Comparison of ENCODE assay signal across 35 cellular contexts in genomic region chr7:121587454-121587853, GRCh38.
"Had no signal": no experiment of that assay in that cellular context is flagged by ENCODE, and none has a peak within 500 bp of the region (broad histone marks: within the 10 kb centered on the region; RNA-seq: fewer than 3 reads in every experiment).

No MANE protein-coding gene starts in this region.

- DNase-seq: activated CD4-positive, alpha-beta memory T cell treated with anti-CD3 and anti-CD28 coated beads, Interleukin-2, amount 10 ng/mL, durations not matched to agents 7 days and 5 days; activated CD4-positive, alpha-beta T cell treated with anti-CD3 and anti-CD28 coated beads for 1 hour; activated CD4-positive, alpha-beta T cell treated with anti-CD3 and anti-CD28 coated beads for 36 hours; activated CD4-positive, alpha-beta T cell treated with anti-CD3 and anti-CD28 coated beads for 48 hours; activated CD4-positive, alpha-beta T cell treated with anti-CD3 and anti-CD28 coated beads, Interleukin-2, amount 10 ng/mL, durations not matched to agents 7 days and 5 days; activated CD4-positive, alpha-beta T cell treated with anti-CD3 and anti-CD28 coated beads, Interleukin-2, amount 50 U/mL, for 48 hours; activated CD4-positive, CD25-positive, alpha-beta regulatory T cell; activated CD8-positive, alpha-beta memory T cell treated with anti-CD3 and anti-CD28 coated beads for 24 hours; activated CD8-positive, alpha-beta memory T cell treated with anti-CD3 and anti-CD28 coated beads, Interleukin-2, amount 10 ng/mL, durations not matched to agents 7 days and 5 days; activated CD8-positive, alpha-beta memory T cell treated with anti-CD3 and anti-CD28 coated beads, Interleukin-2, amount 50 U/mL, for 48 hours; activated CD8-positive, alpha-beta T cell treated with anti-CD3 and anti-CD28 coated beads, Interleukin-2, amount 10 ng/mL, durations not matched to agents 7 days and 5 days; activated effector memory CD4-positive, alpha-beta T cell treated with Interleukin-2 at 50 U/mL for 16 hours; activated gamma-delta T cell; activated naive CD4-positive, alpha-beta T cell treated with anti-CD3 and anti-CD28 coated beads for 36 hours; activated naive CD4-positive, alpha-beta T cell treated with anti-CD3 and anti-CD28 coated beads, Interleukin-2, amount 50 U/mL, for 16 hours; activated naive CD8-positive, alpha-beta T cell treated with anti-CD3 and anti-CD28 coated beads for 36 hours; activated T-cell treated with anti-CD3 and anti-CD28 coated beads, Interleukin-2, amount 50 U/mL, for 24 hours; activated T-cell treated with anti-CD3 and anti-CD28 coated beads, Interleukin-2, amount 50 U/mL, for 48 hours; adrenal gland; amniotic stem cell; aorta; body of pancreas; caudate nucleus; cerebellar nuclear complex; T-helper 1 cell; T-helper 2 cell; T-helper 9 cell had no signal

- H3K9me3 Mint-ChIP-seq: activated CD4-positive, alpha-beta memory T cell treated with anti-CD3 and anti-CD28 coated beads, Interleukin-2, amount 10 ng/mL, durations not matched to agents 7 days and 5 days; activated CD4-positive, alpha-beta T cell treated with anti-CD3 and anti-CD28 coated beads, Interleukin-2, amount 10 ng/mL, durations not matched to agents 7 days and 5 days; activated naive CD4-positive, alpha-beta T cell treated with anti-CD3 and anti-CD28 coated beads for 36 hours; activated naive CD4-positive, alpha-beta T cell treated with anti-CD3 and anti-CD28 coated beads, Interleukin-2, amount 50 U/mL, for 72 hours; activated naive CD8-positive, alpha-beta T cell treated with anti-CD3 and anti-CD28 coated beads for 36 hours; activated T-cell treated with anti-CD3 and anti-CD28 coated beads, Interleukin-2, amount 50 U/mL, for 24 hours; activated T-helper 2 cell treated with anti-CD3 and anti-CD28 coated beads, Interferon-gamma antibody, Interleukin-2, Interleukin-4, amounts not matched to agents 10 μg/mL and 5 μg/mL and 100 μg/mL, durations not matched to agents 14 hours and 24 hours and 36 hours; central memory CD8-positive, alpha-beta T cell; T-helper 2 cell treated with Interferon-gamma antibody and Interleukin-4, amounts not matched to agents 5 μg/mL and 100 μg/mL, for 36 hours had no signal

- H3K36me3 ChIP-seq: adrenal gland, cardiac muscle cell had no signal

- H3K27ac Mint-ChIP-seq: activated CD4-positive, alpha-beta memory T cell treated with anti-CD3 and anti-CD28 coated beads, Interleukin-2, amount 10 ng/mL, durations not matched to agents 7 days and 5 days; activated CD4-positive, alpha-beta T cell treated with anti-CD3 and anti-CD28 coated beads for 36 hours; activated CD4-positive, alpha-beta T cell treated with anti-CD3 and anti-CD28 coated beads, Interleukin-2, amount 10 ng/mL, durations not matched to agents 7 days and 5 days; activated CD8-positive, alpha-beta memory T cell treated with anti-CD3 and anti-CD28 coated beads, Interleukin-2, amount 10 ng/mL, durations not matched to agents 7 days and 5 days; activated CD8-positive, alpha-beta T cell treated with anti-CD3 and anti-CD28 coated beads, Interleukin-2, amount 10 ng/mL, durations not matched to agents 7 days and 5 days; activated naive CD4-positive, alpha-beta T cell treated with anti-CD3 and anti-CD28 coated beads for 36 hours; activated naive CD4-positive, alpha-beta T cell treated with anti-CD3 and anti-CD28 coated beads, Interleukin-2, amount 50 U/mL, for 72 hours; activated naive CD8-positive, alpha-beta T cell treated with anti-CD3 and anti-CD28 coated beads for 36 hours; activated T-cell treated with anti-CD3 and anti-CD28 coated beads, Interleukin-2, amount 50 U/mL, for 24 hours; activated T-helper 2 cell treated with anti-CD3 and anti-CD28 coated beads, Interferon-gamma antibody, Interleukin-2, Interleukin-4, amounts not matched to agents 10 μg/mL and 5 μg/mL and 100 μg/mL, durations not matched to agents 14 hours and 24 hours and 36 hours; T-helper 1 cell treated with Interleukin-12 subunit alpha and Interleukin-12 subunit beta and Interleukin-4 antibody, amounts not matched to agents 30 μg/mL and 1 μg/mL, for 36 hours; T-helper 2 cell treated with Interferon-gamma antibody and Interleukin-4, amounts not matched to agents 5 μg/mL and 100 μg/mL, for 36 hours had no signal

- H3K4me1 ChIP-seq: adrenal gland had no signal

- H3K36me3 Mint-ChIP-seq: activated CD8-positive, alpha-beta memory T cell treated with anti-CD3 and anti-CD28 coated beads, Interleukin-2, amount 10 ng/mL, durations not matched to agents 7 days and 5 days; activated naive CD4-positive, alpha-beta T cell treated with anti-CD3 and anti-CD28 coated beads, Interleukin-2, amount 50 U/mL, for 72 hours; activated naive CD8-positive, alpha-beta T cell treated with anti-CD3 and anti-CD28 coated beads for 36 hours had no signal

- H3K4me1 Mint-ChIP-seq: activated CD4-positive, alpha-beta memory T cell treated with anti-CD3 and anti-CD28 coated beads, Interleukin-2, amount 10 ng/mL, durations not matched to agents 7 days and 5 days; activated CD4-positive, alpha-beta T cell treated with anti-CD3 and anti-CD28 coated beads for 36 hours; activated CD4-positive, alpha-beta T cell treated with anti-CD3 and anti-CD28 coated beads, Interleukin-2, amount 10 ng/mL, durations not matched to agents 7 days and 5 days; activated CD8-positive, alpha-beta memory T cell treated with anti-CD3 and anti-CD28 coated beads, Interleukin-2, amount 10 ng/mL, durations not matched to agents 7 days and 5 days; activated naive CD8-positive, alpha-beta T cell treated with anti-CD3 and anti-CD28 coated beads for 36 hours; central memory CD8-positive, alpha-beta T cell had no signal

- H3K27me3 ChIP-seq: adrenal gland, body of pancreas, cardiac muscle cell had no signal

- H3K4me3 Mint-ChIP-seq: activated CD4-positive, alpha-beta memory T cell treated with anti-CD3 and anti-CD28 coated beads, Interleukin-2, amount 10 ng/mL, durations not matched to agents 7 days and 5 days; activated CD4-positive, alpha-beta T cell treated with anti-CD3 and anti-CD28 coated beads for 36 hours; activated CD4-positive, alpha-beta T cell treated with anti-CD3 and anti-CD28 coated beads, Interleukin-2, amount 10 ng/mL, durations not matched to agents 7 days and 5 days; activated CD8-positive, alpha-beta memory T cell treated with anti-CD3 and anti-CD28 coated beads, Interleukin-2, amount 10 ng/mL, durations not matched to agents 7 days and 5 days; activated CD8-positive, alpha-beta T cell treated with anti-CD3 and anti-CD28 coated beads, Interleukin-2, amount 10 ng/mL, durations not matched to agents 7 days and 5 days; activated naive CD4-positive, alpha-beta T cell treated with anti-CD3 and anti-CD28 coated beads for 36 hours; activated naive CD8-positive, alpha-beta T cell treated with anti-CD3 and anti-CD28 coated beads for 36 hours; activated T-cell treated with anti-CD3 and anti-CD28 coated beads, Interleukin-2, amount 50 U/mL, for 24 hours; central memory CD8-positive, alpha-beta T cell; T-helper 1 cell treated with Interleukin-12 subunit alpha and Interleukin-12 subunit beta and Interleukin-4 antibody, amounts not matched to agents 30 μg/mL and 1 μg/mL, for 36 hours; T-helper 2 cell treated with Interferon-gamma antibody and Interleukin-4, amounts not matched to agents 5 μg/mL and 100 μg/mL, for 36 hours had no signal

- ATAC-seq: activated CD4-positive, alpha-beta T cell treated with anti-CD3 and anti-CD28 coated beads for 36 hours; activated CD4-positive, CD25-positive, alpha-beta regulatory T cell treated with anti-CD3 and anti-CD28 coated beads, Interleukin-2, amount 50 U/mL, for 24 hours; activated CD8-positive, alpha-beta memory T cell treated with anti-CD3 and anti-CD28 coated beads, Interleukin-2, amount 10 ng/mL, durations not matched to agents 7 days and 5 days; activated CD8-positive, alpha-beta T cell treated with anti-CD3 and anti-CD28 coated beads, Interleukin-2, amount 10 ng/mL, durations not matched to agents 7 days and 5 days; activated naive CD4-positive, alpha-beta T cell treated with anti-CD3 and anti-CD28 coated beads, Interleukin-2, amount 50 U/mL, for 72 hours; body of pancreas had no signal

- H3K9me3 ChIP-seq: adrenal gland, body of pancreas had no signal

- H3K27ac ChIP-seq: adrenal gland, body of pancreas, cardiac muscle cell, VCaP had no signal

- H3K4me3 ChIP-seq: adrenal gland, body of pancreas, cardiac muscle cell had no signal
